8 cellular contexts compared by ENCODE assay signal in genomic region chr17:1347681-1348318, GRCh38. TPM values are rescaled to one million over a fixed set of nuclear protein-coding genes. Genes with fewer than 3 reads are reported as not detected.
DNase-seq lines count a peak whose midpoint lies in the region; ATAC-seq and TF ChIP-seq lines count a peak whose summit lies in the region.

No MANE protein-coding gene starts in this region.

- peaks cover 10% of the 10 kb centered on the region for H3K4me1 Mint-ChIP-seq in activated naive CD4-positive, alpha-beta T cell treated with anti-CD3 and anti-CD28 coated beads, Interleukin-2, amount 10 ng/mL, durations not matched to agents 7 days and 5 days

- peak overlapping the region; percentile 85 for H3K27ac Mint-ChIP-seq in activated naive CD4-positive, alpha-beta T cell treated with anti-CD3 and anti-CD28 coated beads, Interleukin-2, amount 10 ng/mL, durations not matched to agents 7 days and 5 days

- peaks cover 0 to 81% of the 10 kb centered on the region in 2 donors for H3K36me3 ChIP-seq in psoas muscle (ENCODE audit: insufficient read depth in 1 of 2, low read depth in 1 of 2)

- H3K4me3 Mint-ChIP-seq in activated naive CD4-positive, alpha-beta T cell treated with anti-CD3 and anti-CD28 coated beads, Interleukin-2, amount 10 ng/mL, durations not matched to agents 7 days and 5 days: peak overlapping the region; percentile 9

- intact Hi-C loops in left cardiac atrium (cut with DNase I) (no loop called here), psoas muscle (cut with DNase I) (no loop called here)

- peaks cover 54% of the 10 kb centered on the region for H3K36me3 Mint-ChIP-seq in activated naive CD4-positive, alpha-beta T cell treated with anti-CD3 and anti-CD28 coated beads, Interleukin-2, amount 10 ng/mL, durations not matched to agents 7 days and 5 days

- CTCF ChIA-PET in activated naive CD4-positive, alpha-beta T cell treated with anti-CD3 and anti-CD28 coated beads, Interleukin-2, amount 10 ng/mL, durations not matched to agents 7 days and 5 days (lab: Charles Lee): interaction anchor here (1.2 kb wide), 1 partner anchor 18 kb away, joined by 3 read pairs; no protein-coding TSS in a partner anchor

- no peaks in the 10 kb centered on the region for H3K27me3 ChIP-seq in psoas muscle (ENCODE audit: insufficient read depth in 3 of 3, low read length in 2 of 3)

- peak; percentile 66 for DNase-seq in COLO829 (ENCODE audit: low spot score)
- DNase-seq in activated naive CD4-positive, alpha-beta T cell treated with anti-CD3 and anti-CD28 coated beads, Interleukin-2, amount 10 ng/mL, durations not matched to agents 7 days and 5 days: no peak
- DNase-seq in left cardiac atrium: peak; percentile 45
- peak; percentile 41 to 67 for DNase-seq in psoas muscle
- DNase-seq in NCI-H774 (lab: John Stamatoyannopoulos, UW): no peak
- DNase-seq in occipital lobe (lab: John Stamatoyannopoulos, UW): no peak
- DNase-seq in 8988T: no peak
- DNase-seq in NCI-H2171 treated with DMSO at 0.1 percent for 48 hours (lab: John Stamatoyannopoulos, UW): no peak

- no peaks in the 10 kb centered on the region for H3K27me3 Mint-ChIP-seq in activated naive CD4-positive, alpha-beta T cell treated with anti-CD3 and anti-CD28 coated beads, Interleukin-2, amount 10 ng/mL, durations not matched to agents 7 days and 5 days

- 21 to 36% (median 25%) methylated on average over 9 of the region's 9 CpGs for WGBS in psoas muscle, 3 donors

- no peak for TF ChIP-seq CTCF in psoas muscle (IDR thresholded peaks at IDR 0.05)

- H3K4me3 ChIP-seq in psoas muscle: peak overlapping the region; percentile 42

- H3K9me3 ChIP-seq in psoas muscle: no peaks in the 10 kb centered on the region

- peaks cover 23% of the 10 kb centered on the region for H3K4me1 ChIP-seq in psoas muscle

- H3K27ac ChIP-seq in psoas muscle: peak overlapping the region; percentile 77

- no peaks in the 10 kb centered on the region for H3K9me3 Mint-ChIP-seq in activated naive CD4-positive, alpha-beta T cell treated with anti-CD3 and anti-CD28 coated beads, Interleukin-2, amount 10 ng/mL, durations not matched to agents 7 days and 5 days

- ATAC-seq in left cardiac atrium: peak; percentile 66 to 69
- peak; percentile 79 to 87 (median 83) for ATAC-seq in psoas muscle

RNA-seq across cellular contexts. Expression of gene YWHAE, which starts 52.2 kb away (rescaled TPM):
- total RNA-seq in left cardiac atrium (100 to 1,000 TPM; 491 to 596 TPM), psoas muscle (100 to 1,000 TPM; 641 to 874 (median 838) TPM), occipital lobe (515 TPM)
- polyA plus RNA-seq in psoas muscle: 100 to 1,000 TPM; 655 to 927 (median 670) TPM

Comparison
In these comparisons a context has a peak if more than half of its experiments do, and no peak if none do; other contexts are left out.
1. DNase-seq: peak in COLO829 (single experiment), left cardiac atrium (single experiment) and psoas muscle (2 of 2); none in activated naive CD4-positive, alpha-beta T cell treated with anti-CD3 and anti-CD28 coated beads, Interleukin-2, amount 10 ng/mL, durations not matched to agents 7 days and 5 days (single experiment), NCI-H774 (single experiment), occipital lobe (single experiment), 8988T (single experiment) and NCI-H2171 treated with DMSO at 0.1 percent for 48 hours (single experiment).